ENCODE assay signal across 8 cellular contexts in genomic region chr14:50311337-50311973, GRCh38. TPM values are rescaled to one million over a fixed set of nuclear protein-coding genes. Genes with fewer than 3 reads are reported as not detected.
DNase-seq lines count a peak whose midpoint lies in the region; TF ChIP-seq lines count a peak whose summit lies in the region.

No MANE protein-coding gene starts in this region.

- intact Hi-C loops in spleen (cut with DNase I; ENCODE audit: low total_unique reads), result no loop called here

- H3K4me1 ChIP-seq in HUES6 (ENCODE audit: control insufficient read depth, insufficient read depth, low read length), result peaks cover 5% of the 10 kb centered on the region
- H3K4me1 ChIP-seq in iPS-15b (ENCODE audit: control insufficient read depth, insufficient read depth, low read length), result peaks cover 3% of the 10 kb centered on the region
- H3K4me1 ChIP-seq in spleen, result peaks cover 10 to 40% (median 21%) of the 10 kb centered on the region in 6 donors

- DNase-seq in NCI-H2107 treated with DMSO at 0.1 percent for 48 hours (lab: John Stamatoyannopoulos, UW; ENCODE audit: unreplicated experiment) (peak; percentile 70), NCI-H2107 (lab: John Stamatoyannopoulos, UW) (no peak), spleen (no peak)
- no peak for DNase-seq in activated CD4-positive, alpha-beta memory T cell treated with anti-CD3 and anti-CD28 coated beads, Interleukin-2, amount 10 ng/mL, durations not matched to agents 7 days and 5 days
- no peak for DNase-seq in activated effector memory CD4-positive, alpha-beta T cell treated with Interleukin-2 at 50 U/mL for 16 hours
- no peak for DNase-seq in activated CD8-positive, alpha-beta memory T cell treated with anti-CD3 and anti-CD28 coated beads, Interleukin-2, amount 50 U/mL, for 48 hours

- H3K4me3 Mint-ChIP-seq in activated CD4-positive, alpha-beta memory T cell treated with anti-CD3 and anti-CD28 coated beads, Interleukin-2, amount 10 ng/mL, durations not matched to agents 7 days and 5 days, result peak overlapping the region; percentile 95

- H3K4me3 ChIP-seq in HUES6 (ENCODE audit: low read depth, low read length) (peak overlapping the region; percentile 75), iPS-15b (ENCODE audit: low read depth, low read length) (peak overlapping the region; percentile 70), spleen (peak overlapping the region; percentile 68 to 96 (median 86))

- H3K27ac ChIP-seq in HUES6 (ENCODE audit: low read depth, low read length), result peak overlapping the region; percentile 80
- peak overlapping the region; percentile 90 to 98 (median 93) for H3K27ac ChIP-seq in spleen

- POLR2A ChIA-PET in activated CD4-positive, alpha-beta memory T cell treated with anti-CD3 and anti-CD28 coated beads, Interleukin-2, amount 10 ng/mL, durations not matched to agents 7 days and 5 days (lab: Charles Lee), result interaction anchor here (0.5 to 3.2 kb wide), 19 partner anchors 10 to 725 kb away, joined by 3 to 32 read pairs (median 5); partner anchors contain the start of genes CDKL1, DNAAF2, LRR1 and MAP4K5

- TF ChIP-seq POLR2A in spleen (IDR thresholded peaks at IDR 0.05), result no peak

- H3K9ac ChIP-seq in HUES6 (ENCODE audit: low read length) (peak overlapping the region; percentile 82), iPS-15b (ENCODE audit: low read depth, low read length) (peak overlapping the region; percentile 78)

- peak overlapping the region; percentile 84 for H3K27ac Mint-ChIP-seq in activated CD4-positive, alpha-beta memory T cell treated with anti-CD3 and anti-CD28 coated beads, Interleukin-2, amount 10 ng/mL, durations not matched to agents 7 days and 5 days

- CTCF ChIA-PET in activated CD4-positive, alpha-beta memory T cell treated with anti-CD3 and anti-CD28 coated beads, Interleukin-2, amount 10 ng/mL, durations not matched to agents 7 days and 5 days (lab: Charles Lee), result interaction anchor here (0.6 to 3.1 kb wide), 13 partner anchors 8 to 691 kb away, joined by 3 to 40 read pairs (median 4); partner anchors contain the start of genes MGAT2, NEMF, RPL36AL and SOS2

- peak in 6 of 11 experiments; percentile 27 to 50 (median 48) for TF ChIP-seq CTCF in spleen (IDR thresholded peaks at IDR 0.05 in 8 of 11, conservative IDR thresholded peaks at IDR 0.05 in 3 of 11)

- peaks cover 35% of the 10 kb centered on the region for H3K4me1 Mint-ChIP-seq in activated CD4-positive, alpha-beta memory T cell treated with anti-CD3 and anti-CD28 coated beads, Interleukin-2, amount 10 ng/mL, durations not matched to agents 7 days and 5 days

- H3K27me3 ChIP-seq in HUES6 (ENCODE audit: control insufficient read depth, insufficient read depth, low read length) (no peaks in the 10 kb centered on the region), iPS-15b (ENCODE audit: control insufficient read depth, insufficient read depth, low read length) (no peaks in the 10 kb centered on the region), spleen (replicated peaks in 1 of 7) (no peaks in the 10 kb centered on the region)

- H3K27me3 Mint-ChIP-seq in activated CD4-positive, alpha-beta memory T cell treated with anti-CD3 and anti-CD28 coated beads, Interleukin-2, amount 10 ng/mL, durations not matched to agents 7 days and 5 days, result no peaks in the 10 kb centered on the region

- peaks cover 7% of the 10 kb centered on the region; the same call in 1 of the 2 replicates for H3K36me3 ChIP-seq in HUES6 (ENCODE audit: control insufficient read depth, insufficient read depth, low read length)
- no peaks in the 10 kb centered on the region for H3K36me3 ChIP-seq in iPS-15b (ENCODE audit: control insufficient read depth, insufficient read depth, low read length)
- H3K36me3 ChIP-seq in spleen, result peaks cover 0 to 9% (median 0%) of the 10 kb centered on the region in 6 donors

- peaks cover 12% of the 10 kb centered on the region for H3K9me3 ChIP-seq in HUES6 (ENCODE audit: control insufficient read depth, insufficient read depth, low read depth, low read length)
- H3K9me3 ChIP-seq in iPS-15b (ENCODE audit: control insufficient read depth, insufficient read depth, low read length), result no peaks in the 10 kb centered on the region
- H3K9me3 ChIP-seq in spleen, result no peaks in the 10 kb centered on the region

- WGBS in spleen, 5 donors, result 3 to 9% (median 5%) methylated on average over 12 to 18 of the region's 18 CpGs

- H3K36me3 Mint-ChIP-seq in activated CD4-positive, alpha-beta memory T cell treated with anti-CD3 and anti-CD28 coated beads, Interleukin-2, amount 10 ng/mL, durations not matched to agents 7 days and 5 days (ENCODE audit: low read depth), result peaks cover 23% of the 10 kb centered on the region

- H3K9me3 Mint-ChIP-seq in activated CD4-positive, alpha-beta memory T cell treated with anti-CD3 and anti-CD28 coated beads, Interleukin-2, amount 10 ng/mL, durations not matched to agents 7 days and 5 days, result peaks cover 3% of the 10 kb centered on the region

RNA-seq across cellular contexts. Expression of gene L2HGDH, which starts 0.6 kb away (rescaled TPM):
- 10 to 100 TPM in 1 of 2 experiments, 1 to 10 TPM in 1; 9.7 to 10.0 TPM for total RNA-seq in activated CD4-positive, alpha-beta memory T cell treated with anti-CD3 and anti-CD28 coated beads, Interleukin-2, amount 10 ng/mL, durations not matched to agents 7 days and 5 days
- total RNA-seq in spleen, result 1 to 10 TPM; 2.8 to 4.9 (median 3.9) TPM
- 1 to 10 TPM in 2 of 3 donors, under 1 TPM in 1; 0.72 to 1.2 (median 1.2) TPM for polyA plus RNA-seq in spleen

RNA-seq across cellular contexts. Expression of gene DMAC2L, which starts 0.7 kb away (rescaled TPM):
- 10 to 100 TPM; 12.2 to 12.6 TPM for total RNA-seq in activated CD4-positive, alpha-beta memory T cell treated with anti-CD3 and anti-CD28 coated beads, Interleukin-2, amount 10 ng/mL, durations not matched to agents 7 days and 5 days
- total RNA-seq in spleen, result 10 to 100 TPM; 10.0 to 24.7 (median 20.5) TPM
- 10 to 100 TPM; 15.7 to 17.0 (median 17.0) TPM for polyA plus RNA-seq in spleen
